Comparison of ENCODE assay signal across 9 cellular contexts in genomic region chr15:90873488-90873997, GRCh38. TPM values are rescaled to one million over a fixed set of nuclear protein-coding genes. Genes with fewer than 3 reads are reported as not detected.
DNase-seq lines count a peak whose midpoint lies in the region; ATAC-seq, FAIRE-seq and TF ChIP-seq lines count a peak whose summit lies in the region.
"Had no signal": no experiment of that assay in that cellular context is flagged by ENCODE, and none has a peak within 500 bp of the region (broad histone marks: within the 10 kb centered on the region; RNA-seq: fewer than 3 reads in every experiment).

No MANE protein-coding gene starts in this region.

- H3K36me3 ChIP-seq in hepatocyte (replicated peaks; ENCODE audit: insufficient read depth, low read depth) = no peaks in the 10 kb centered on the region

- H3K79me2 ChIP-seq in hepatocyte = peaks cover 49% of the 10 kb centered on the region

- no peak for TF ChIP-seq CTCF in hepatocyte (IDR thresholded peaks at IDR 0.05; ENCODE audit: poor library complexity)

- no peaks in the 10 kb centered on the region for H3K27me3 ChIP-seq in hepatocyte

- peak overlapping the region; percentile 88 for H3K4me3 Mint-ChIP-seq in activated naive CD8-positive, alpha-beta T cell

- H3K9me2 ChIP-seq in hepatocyte (replicated peaks; ENCODE audit: insufficient read depth) = no peaks in the 10 kb centered on the region

- peaks cover 44% of the 10 kb centered on the region for H3K4me1 Mint-ChIP-seq in activated naive CD8-positive, alpha-beta T cell (ENCODE audit: low read depth)

- peak overlapping the region; percentile 90 for H3K27ac Mint-ChIP-seq in activated naive CD8-positive, alpha-beta T cell

- H3K27me3 Mint-ChIP-seq in activated naive CD8-positive, alpha-beta T cell = no peaks in the 10 kb centered on the region

- H4K20me1 ChIP-seq in hepatocyte (ENCODE audit: insufficient read depth, poor library complexity, severe bottlenecking) = peaks cover 19% of the 10 kb centered on the region

- no peak for FAIRE-seq in frontal cortex (lab: Jason Lieb, UNC)

- H3K9me3 Mint-ChIP-seq in activated naive CD8-positive, alpha-beta T cell (ENCODE audit: low read depth) = no peaks in the 10 kb centered on the region

- no peak for ATAC-seq in HG03460 (IDR thresholded peaks at IDR 0.05; ENCODE audit: unreplicated experiment)

- peaks cover 51% of the 10 kb centered on the region for H3K4me1 ChIP-seq in hepatocyte (ENCODE audit: insufficient read depth)

- H2AFZ ChIP-seq in hepatocyte = no peak overlapping the region

- H3K27ac ChIP-seq in hepatocyte = peak overlapping the region; percentile 89

- 60% methylated on average over 6 of the region's 6 CpGs for WGBS in hepatocyte (ENCODE audit: low lambda C conversion rate, missing lambda C conversion rate)

- no peaks in the 10 kb centered on the region for H3K9me3 ChIP-seq in hepatocyte (ENCODE audit: low read depth)

- peak overlapping the region; percentile 95 for H3K4me2 ChIP-seq in hepatocyte

- DNase-seq in DMS 273 (lab: John Stamatoyannopoulos, UW; ENCODE audit: unreplicated experiment) = peak; percentile 24
- no peak for DNase-seq in DMS 273 treated with DMSO at 0.1 percent for 48 hours (lab: John Stamatoyannopoulos, UW)
- no peak for DNase-seq in hepatocyte (ENCODE audit: low spot score)
- DNase-seq in stimulated activated CD8-positive, alpha-beta memory T cell treated with anti-CD3 and anti-CD28 coated beads, Interleukin-4, amount 100 ng/mL, for 48 hours = peak; percentile 45
- no peak for DNase-seq in NCI-H2107 (lab: John Stamatoyannopoulos, UW)
- no peak for DNase-seq in frontal cortex (ENCODE audit: low spot score in 2 of 2)
- DNase-seq: 8988T had no signal

- H3K4me3 ChIP-seq in hepatocyte = no peak overlapping the region

- H3K36me3 Mint-ChIP-seq in activated naive CD8-positive, alpha-beta T cell = no peaks in the 10 kb centered on the region

RNA-seq across cellular contexts. Expression of gene FURIN, which starts 5.2 kb away (rescaled TPM):
- 62.6 and 67.9 TPM in 2 replicates for total RNA-seq in hepatocyte
- 84.6 and 98.9 TPM in 2 replicates for polyA plus RNA-seq in hepatocyte
- total RNA-seq in frontal cortex = 9.4 TPM

RNA-seq across cellular contexts. Expression of gene FES, which starts 10.8 kb away (rescaled TPM):
- 5.7 and 13.5 TPM in 2 replicates for total RNA-seq in hepatocyte
- 7.3 and 11.0 TPM in 2 replicates for polyA plus RNA-seq in hepatocyte
- 3.7 TPM for total RNA-seq in frontal cortex

RNA-seq across cellular contexts. Expression of gene MAN2A2, which starts 29.6 kb away (rescaled TPM):
- total RNA-seq in hepatocyte (8.3 and 11.2 TPM in 2 replicates), frontal cortex (22.4 TPM)
- polyA plus RNA-seq in hepatocyte = 32.7 and 44.5 TPM in 2 replicates

RNA-seq across cellular contexts. Expression of gene HDDC3, which starts 58.8 kb away (rescaled TPM):
- total RNA-seq in hepatocyte (15.4 and 17.5 TPM in 2 replicates), frontal cortex (8.6 TPM)
- 13.0 and 20.0 TPM in 2 replicates for polyA plus RNA-seq in hepatocyte

Comparison
In these comparisons a context has a peak if more than half of its experiments do, and no peak if none do; other contexts are left out.
1. DNase-seq: peak in DMS 273 (single experiment) and stimulated activated CD8-positive, alpha-beta memory T cell treated with anti-CD3 and anti-CD28 coated beads, Interleukin-4, amount 100 ng/mL, for 48 hours (single experiment); none in DMS 273 treated with DMSO at 0.1 percent for 48 hours (single experiment), hepatocyte (single experiment), NCI-H2107 (single experiment) and frontal cortex (0 of 2).